27 cellular contexts compared by ENCODE assay signal in the genomic region with DNA sequence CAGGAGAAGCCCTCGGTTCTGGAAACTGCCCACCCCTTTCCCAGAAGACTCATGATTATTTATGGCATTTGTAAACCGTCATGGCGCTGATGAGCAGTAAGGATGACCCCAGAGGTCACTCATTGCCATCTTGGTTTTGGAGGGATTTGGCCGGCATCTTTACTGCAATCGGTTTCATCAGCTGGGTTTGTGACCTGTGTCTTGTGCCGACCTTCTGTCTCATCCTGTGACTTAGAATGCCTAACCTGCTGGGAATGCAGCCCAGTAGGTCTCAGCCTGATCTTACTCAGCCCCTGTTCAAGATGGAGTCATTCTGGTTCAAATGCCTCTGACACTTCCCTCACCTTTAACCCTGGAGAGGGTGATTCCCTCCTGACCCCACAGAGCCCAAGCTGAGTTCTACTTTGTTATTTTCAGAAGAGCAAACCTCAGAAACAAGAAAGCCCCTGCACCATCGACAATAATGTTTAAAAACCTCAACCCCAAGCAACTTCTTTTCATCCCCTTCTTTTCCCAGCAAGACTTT.
DNase-seq lines count a peak whose midpoint lies in the region; ATAC-seq and TF ChIP-seq lines count a peak whose summit lies in the region.
"Had no signal": no experiment of that assay in that cellular context is flagged by ENCODE, and none has a peak within 500 bp of the region (broad histone marks: within the 10 kb centered on the region; RNA-seq: fewer than 3 reads in every experiment).

No MANE protein-coding gene starts in this region.

- no peak for TF ChIP-seq CTCF in neural crest cell (conservative IDR thresholded peaks at IDR 0.05)

- CTCF ChIA-PET in CD4-positive, alpha-beta memory T cell (lab: Charles Lee; ENCODE audit: partially characterized antibody) = no interaction called here

- no peak for ATAC-seq in central memory CD8-positive, alpha-beta T cell (replicated peaks; ENCODE audit: extremely low read depth, poor library complexity, severe bottlenecking)
- no peak for ATAC-seq in stimulated activated naive B cell treated with anti-CD40 and anti-IgM and Interleukin-4, amounts not matched to agents 10 μg/mL and 1 μg/mL and 100 μg/mL, for 72 hours (replicated peaks)
- ATAC-seq: body of pancreas, GM12878, GM23338, Panc1, upper lobe of right lung had no signal

- H3K4me1 Mint-ChIP-seq in activated CD4-positive, alpha-beta T cell treated with anti-CD3 and anti-CD28 coated beads, Interleukin-2, amount 10 ng/mL, durations not matched to agents 24 days and 14 days = peaks cover 58% of the 10 kb centered on the region
- H3K4me1 Mint-ChIP-seq in CD4-positive, alpha-beta memory T cell = peaks cover 55 to 85% (median 73%) of the 10 kb centered on the region in 4 donors
- H3K4me1 Mint-ChIP-seq in central memory CD8-positive, alpha-beta T cell = peaks cover 67% of the 10 kb centered on the region
- H3K4me1 Mint-ChIP-seq in neural crest cell = peaks cover 58% of the 10 kb centered on the region
- peaks cover 5 to 28% of the 10 kb centered on the region in 2 donors for H3K4me1 Mint-ChIP-seq in stimulated activated naive B cell treated with anti-CD40 and anti-IgM and Interleukin-4, amounts not matched to agents 10 μg/mL and 1 μg/mL and 100 μg/mL, for 72 hours

- POLR2A ChIA-PET in CD4-positive, alpha-beta memory T cell (lab: Charles Lee; ENCODE audit: partially characterized antibody) = no interaction called here

- H3K36me3 Mint-ChIP-seq in activated CD4-positive, alpha-beta T cell treated with anti-CD3 and anti-CD28 coated beads, Interleukin-2, amount 10 ng/mL, durations not matched to agents 24 days and 14 days (ENCODE audit: low read depth) = peaks cover 1% of the 10 kb centered on the region
- H3K36me3 Mint-ChIP-seq in CD4-positive, alpha-beta memory T cell = peaks cover 0 to 3% of the 10 kb centered on the region in 2 donors
- no peaks in the 10 kb centered on the region for H3K36me3 Mint-ChIP-seq in central memory CD8-positive, alpha-beta T cell (ENCODE audit: insufficient read depth)
- H3K36me3 Mint-ChIP-seq in neural crest cell (ENCODE audit: low read depth) = no peaks in the 10 kb centered on the region
- H3K36me3 Mint-ChIP-seq in stimulated activated naive B cell treated with anti-CD40 and anti-IgM and Interleukin-4, amounts not matched to agents 10 μg/mL and 1 μg/mL and 100 μg/mL, for 72 hours = no peaks in the 10 kb centered on the region

- H3K9me3 Mint-ChIP-seq in activated CD4-positive, alpha-beta T cell treated with anti-CD3 and anti-CD28 coated beads, Interleukin-2, amount 10 ng/mL, durations not matched to agents 24 days and 14 days = no peaks in the 10 kb centered on the region
- no peaks in the 10 kb centered on the region for H3K9me3 Mint-ChIP-seq in CD4-positive, alpha-beta memory T cell
- no peaks in the 10 kb centered on the region for H3K9me3 Mint-ChIP-seq in central memory CD8-positive, alpha-beta T cell
- H3K9me3 Mint-ChIP-seq in neural crest cell = peaks cover 2% of the 10 kb centered on the region
- H3K9me3 Mint-ChIP-seq in stimulated activated naive B cell treated with anti-CD40 and anti-IgM and Interleukin-4, amounts not matched to agents 10 μg/mL and 1 μg/mL and 100 μg/mL, for 72 hours = no peaks in the 10 kb centered on the region
- H3K9me3 Mint-ChIP-seq: GM23338 had no signal

- peak overlapping the region; percentile 82 for H3K4me3 Mint-ChIP-seq in activated CD4-positive, alpha-beta T cell treated with anti-CD3 and anti-CD28 coated beads, Interleukin-2, amount 10 ng/mL, durations not matched to agents 24 days and 14 days
- peak overlapping the region in 6 of 8 donors; percentile 36 to 89 (median 84) for H3K4me3 Mint-ChIP-seq in CD4-positive, alpha-beta memory T cell
- peak overlapping the region; percentile 34 for H3K4me3 Mint-ChIP-seq in central memory CD8-positive, alpha-beta T cell
- H3K4me3 Mint-ChIP-seq in neural crest cell = no peak overlapping the region
- no peak overlapping the region for H3K4me3 Mint-ChIP-seq in stimulated activated naive B cell treated with anti-CD40 and anti-IgM and Interleukin-4, amounts not matched to agents 10 μg/mL and 1 μg/mL and 100 μg/mL, for 72 hours
- H3K4me3 Mint-ChIP-seq: GM23338 had no signal

- peaks cover 73% of the 10 kb centered on the region for H3K4me1 ChIP-seq in CD4-positive, alpha-beta memory T cell (ENCODE audit: insufficient read depth, low read length)
- H3K4me1 ChIP-seq: adrenal gland, body of pancreas had no signal

- H3K27ac ChIP-seq in CD4-positive, alpha-beta memory T cell (ENCODE audit: low read depth, low read length) = no peak overlapping the region
- H3K27ac ChIP-seq: adrenal gland, body of pancreas, suprapubic skin, upper lobe of right lung had no signal

- H3K27me3 ChIP-seq in CD4-positive, alpha-beta memory T cell (ENCODE audit: insufficient read depth, low read length) = no peaks in the 10 kb centered on the region
- H3K27me3 ChIP-seq: body of pancreas, upper lobe of right lung had no signal

- H3K27ac Mint-ChIP-seq in activated CD4-positive, alpha-beta T cell treated with anti-CD3 and anti-CD28 coated beads, Interleukin-2, amount 10 ng/mL, durations not matched to agents 24 days and 14 days = peak overlapping the region; percentile 61
- peak overlapping the region in 3 of 7 donors; percentile 65 to 88 (median 75) for H3K27ac Mint-ChIP-seq in CD4-positive, alpha-beta memory T cell
- no peak overlapping the region for H3K27ac Mint-ChIP-seq in central memory CD8-positive, alpha-beta T cell (ENCODE audit: low read depth)
- peak overlapping the region; percentile 36 for H3K27ac Mint-ChIP-seq in neural crest cell (ENCODE audit: unreplicated experiment)
- H3K27ac Mint-ChIP-seq in stimulated activated naive B cell treated with anti-CD40 and anti-IgM and Interleukin-4, amounts not matched to agents 10 μg/mL and 1 μg/mL and 100 μg/mL, for 72 hours = no peak overlapping the region
- H3K27ac Mint-ChIP-seq: GM23338 had no signal

- no peaks in the 10 kb centered on the region for H3K9me3 ChIP-seq in CD4-positive, alpha-beta memory T cell (ENCODE audit: control insufficient read depth in 1 of 2, low read length in 2 of 2)
- H3K9me3 ChIP-seq: adrenal gland, body of pancreas, suprapubic skin, upper lobe of right lung had no signal

- intact Hi-C loops in activated CD4-positive, alpha-beta T cell treated with anti-CD3 and anti-CD28 coated beads, Interleukin-2, amount 10 ng/mL, durations not matched to agents 24 days and 14 days (cut with micrococcal nuclease) = loop anchor here (5.0 to 10.0 kb wide), 2 partner anchors 107 to 731 kb away; partner anchors contain the start of genes RAN and SFSWAP
- intact Hi-C loops in CD4-positive, alpha-beta memory T cell (cut with micrococcal nuclease) = loop anchor here (10.0 kb wide), 1 partner anchor 71 kb away; no protein-coding TSS in a partner anchor

- H3K36me3 ChIP-seq in CD4-positive, alpha-beta memory T cell (ENCODE audit: insufficient read depth, low read length) = no peaks in the 10 kb centered on the region
- H3K36me3 ChIP-seq: adrenal gland, suprapubic skin, upper lobe of right lung had no signal

- H3K27me3 Mint-ChIP-seq in activated CD4-positive, alpha-beta T cell treated with anti-CD3 and anti-CD28 coated beads, Interleukin-2, amount 10 ng/mL, durations not matched to agents 24 days and 14 days = no peaks in the 10 kb centered on the region
- H3K27me3 Mint-ChIP-seq in CD4-positive, alpha-beta memory T cell = no peaks in the 10 kb centered on the region
- H3K27me3 Mint-ChIP-seq in central memory CD8-positive, alpha-beta T cell = no peaks in the 10 kb centered on the region
- H3K27me3 Mint-ChIP-seq in neural crest cell (ENCODE audit: low read depth) = peaks cover 2% of the 10 kb centered on the region
- peaks cover 49 to 60% of the 10 kb centered on the region in 2 donors for H3K27me3 Mint-ChIP-seq in stimulated activated naive B cell treated with anti-CD40 and anti-IgM and Interleukin-4, amounts not matched to agents 10 μg/mL and 1 μg/mL and 100 μg/mL, for 72 hours

- H3K4me3 ChIP-seq in CD4-positive, alpha-beta memory T cell (ENCODE audit: low read length in 2 of 2) = peak overlapping the region in 1 of 2 donors; percentile 42
- H3K4me3 ChIP-seq: adrenal gland, body of pancreas, GM12878, GM23338, skin epidermis, suprapubic skin, upper lobe of right lung had no signal

- no peak for DNase-seq in activated CD4-positive, alpha-beta T cell treated with anti-CD3 and anti-CD28 coated beads, Interleukin-2, amount 10 ng/mL, durations not matched to agents 24 days and 14 days
- DNase-seq in activated CD4-positive, alpha-beta T cell treated with anti-CD3 and anti-CD28 coated beads, Interleukin-2, amount 50 U/mL, for 48 hours = no peak
- DNase-seq in CD4-positive, alpha-beta memory T cell = no peak
- no peak for DNase-seq in central memory CD8-positive, alpha-beta T cell (ENCODE audit: low spot score in 2 of 2)
- DNase-seq in neural crest cell (ENCODE audit: low read depth, low spot score) (no peak), LoVo (ENCODE audit: low spot score) (no peak), foreskin melanocyte (no peak)
- DNase-seq in stimulated activated naive B cell treated with anti-CD40 and anti-IgM and Interleukin-4, amounts not matched to agents 10 μg/mL and 1 μg/mL and 100 μg/mL, for 72 hours = no peak
- DNase-seq: activated CD8-positive, alpha-beta memory T cell treated with anti-CD3 and anti-CD28 coated beads, Interleukin-2, amount 50 U/mL, for 4 hours; adrenal gland; body of pancreas; cerebellar nuclear complex; DMS 273 treated with DMSO at 0.1 percent for 48 hours; EL; NCI-H1092; NCI-H1694 treated with DMSO at 0.1 percent for 48 hours; NCI-H446 treated with DMSO at 0.1 percent for 48 hours; NCI-H774; retina; Right ventricle myocardium superior; stimulated activated naive CD4-positive, alpha-beta T cell treated with Interleukin-2 at 50 U/mL for 16 hours; upper lobe of right lung had no signal

Comparison
In these comparisons a context has a peak if more than half of its experiments do, and no peak if none do; other contexts are left out.
1. H3K27ac Mint-ChIP-seq: peak in activated CD4-positive, alpha-beta T cell treated with anti-CD3 and anti-CD28 coated beads, Interleukin-2, amount 10 ng/mL, durations not matched to agents 24 days and 14 days (single experiment) and neural crest cell (single experiment); none in central memory CD8-positive, alpha-beta T cell (single experiment) and stimulated activated naive B cell treated with anti-CD40 and anti-IgM and Interleukin-4, amounts not matched to agents 10 μg/mL and 1 μg/mL and 100 μg/mL, for 72 hours (single experiment).
2. H3K4me3 Mint-ChIP-seq: peak in activated CD4-positive, alpha-beta T cell treated with anti-CD3 and anti-CD28 coated beads, Interleukin-2, amount 10 ng/mL, durations not matched to agents 24 days and 14 days (single experiment), CD4-positive, alpha-beta memory T cell (6 of 8) and central memory CD8-positive, alpha-beta T cell (single experiment); none in neural crest cell (single experiment) and stimulated activated naive B cell treated with anti-CD40 and anti-IgM and Interleukin-4, amounts not matched to agents 10 μg/mL and 1 μg/mL and 100 μg/mL, for 72 hours (0 of 2).